8 cellular contexts compared by ENCODE assay signal in genomic region chr17:63697341-63698286, GRCh38. TPM values are rescaled to one million over a fixed set of nuclear protein-coding genes. Genes with fewer than 3 reads are reported as not detected.
DNase-seq lines count a peak whose midpoint lies in the region; ATAC-seq and TF ChIP-seq lines count a peak whose summit lies in the region.

No MANE protein-coding gene starts in this region.

- no peaks in the 10 kb centered on the region for H3K9me3 ChIP-seq in osteoblast (ENCODE audit: low read depth, low read length)
- H3K9me3 ChIP-seq in uterus: no peaks in the 10 kb centered on the region

- intact Hi-C loops in uterus (cut with DNase I; ENCODE audit: low total_unique reads): no loop called here

- peak overlapping the region; percentile 91 for H3K4me3 ChIP-seq in GM12875 (ENCODE audit: low read depth, low read length)
- H3K4me3 ChIP-seq in HFF-Myc (replicated peaks; ENCODE audit: low read depth, low read length): no peak overlapping the region
- no peak overlapping the region for H3K4me3 ChIP-seq in osteoblast (ENCODE audit: insufficient read depth, low read length)
- H3K4me3 ChIP-seq in uterus: no peak overlapping the region

- H3K27ac Mint-ChIP-seq in activated CD8-positive, alpha-beta memory T cell treated with anti-CD3 and anti-CD28 coated beads, Interleukin-2, amount 10 ng/mL, durations not matched to agents 7 days and 5 days: peak overlapping the region; percentile 94

- H3K4me1 Mint-ChIP-seq in activated CD8-positive, alpha-beta memory T cell treated with anti-CD3 and anti-CD28 coated beads, Interleukin-2, amount 10 ng/mL, durations not matched to agents 7 days and 5 days: peaks cover 48% of the 10 kb centered on the region

- no peaks in the 10 kb centered on the region for H3K79me2 ChIP-seq in osteoblast (ENCODE audit: insufficient read depth, low read length)

- peaks cover 11% of the 10 kb centered on the region for H4K20me1 ChIP-seq in osteoblast (ENCODE audit: insufficient read depth, low read length)

- TF ChIP-seq CTCF in GM12875 (IDR thresholded peaks at IDR 0.05; ENCODE audit: borderline replicate concordance, insufficient read depth, low read depth, low read length) (peak; percentile 74; the same call in 1 of the 2 replicates), HFF-Myc (IDR thresholded peaks at IDR 0.05; ENCODE audit: low read depth, low read length, missing control alignments) (peak; percentile 51), osteoblast (IDR thresholded peaks at IDR 0.05; ENCODE audit: extremely low read depth, low read depth, low read length) (peak; percentile 55), uterus (IDR thresholded peaks at IDR 0.05) (peak in 1 of 4 experiments; percentile 14)

- TF ChIP-seq POLR2A in erythroblast (IDR thresholded peaks at IDR 0.05; ENCODE audit: low read length): no peak
- TF ChIP-seq POLR2A in uterus (IDR thresholded peaks at IDR 0.05): no peak

- H3K4me1 ChIP-seq in osteoblast (ENCODE audit: insufficient read depth, low read length) (peaks cover 8% of the 10 kb centered on the region), uterus (peaks cover 0 to 10% of the 10 kb centered on the region in 2 donors)

- no peak for DNase-seq in HFF-Myc (ENCODE audit: extremely low read depth, low read depth)
- peak; percentile 85 for DNase-seq in NOMO-1 treated with dmso at 0.1 percent for 144 hours (lab: John Stamatoyannopoulos, UW; ENCODE audit: unreplicated experiment)
- DNase-seq in activated CD8-positive, alpha-beta memory T cell treated with anti-CD3 and anti-CD28 coated beads, Interleukin-2, amount 10 ng/mL, durations not matched to agents 7 days and 5 days: peak; percentile 92
- DNase-seq in erythroblast (lab: John Stamatoyannopoulos, UW): peak; percentile 67 to 80
- DNase-seq in osteoblast (ENCODE audit: insufficient read length, low spot score, missing footprints): peak; percentile 96
- no peak for DNase-seq in cerebellar nuclear complex (lab: John Stamatoyannopoulos, UW)
- no peak for DNase-seq in uterus

- H3K4me3 Mint-ChIP-seq in activated CD8-positive, alpha-beta memory T cell treated with anti-CD3 and anti-CD28 coated beads, Interleukin-2, amount 10 ng/mL, durations not matched to agents 7 days and 5 days: peak overlapping the region; percentile 84

- CTCF ChIA-PET in activated CD8-positive, alpha-beta memory T cell treated with anti-CD3 and anti-CD28 coated beads, Interleukin-2, amount 10 ng/mL, durations not matched to agents 7 days and 5 days (lab: Charles Lee): interaction anchor here (0.6 to 7.9 kb wide), 30 partner anchors 12 to 272 kb away, joined by 3 to 133 read pairs (median 4); partner anchors contain the start of genes CCDC47, DDX42, MAP3K3 and STRADA

- peaks cover 38% of the 10 kb centered on the region for H3K36me3 Mint-ChIP-seq in activated CD8-positive, alpha-beta memory T cell treated with anti-CD3 and anti-CD28 coated beads, Interleukin-2, amount 10 ng/mL, durations not matched to agents 7 days and 5 days

- H3K4me2 ChIP-seq in osteoblast (ENCODE audit: insufficient read depth, low read length): no peak overlapping the region

- no peaks in the 10 kb centered on the region for H3K9me3 Mint-ChIP-seq in activated CD8-positive, alpha-beta memory T cell treated with anti-CD3 and anti-CD28 coated beads, Interleukin-2, amount 10 ng/mL, durations not matched to agents 7 days and 5 days (ENCODE audit: low read depth)

- no peaks in the 10 kb centered on the region for H3K27me3 ChIP-seq in osteoblast (ENCODE audit: insufficient read depth, low read length)
- no peaks in the 10 kb centered on the region for H3K27me3 ChIP-seq in uterus

- no peak overlapping the region for H3K27ac ChIP-seq in osteoblast (ENCODE audit: low read depth, low read length)
- no peak overlapping the region for H3K27ac ChIP-seq in uterus

- no peaks in the 10 kb centered on the region for H3K27me3 Mint-ChIP-seq in activated CD8-positive, alpha-beta memory T cell treated with anti-CD3 and anti-CD28 coated beads, Interleukin-2, amount 10 ng/mL, durations not matched to agents 7 days and 5 days

- no peak overlapping the region for H2AFZ ChIP-seq in osteoblast (ENCODE audit: low read length)

- peak; percentile 35 for ATAC-seq in activated CD8-positive, alpha-beta memory T cell treated with anti-CD3 and anti-CD28 coated beads, Interleukin-2, amount 10 ng/mL, durations not matched to agents 7 days and 5 days

- peaks cover 7% of the 10 kb centered on the region for H3K36me3 ChIP-seq in osteoblast (ENCODE audit: insufficient read depth, low read length)
- no peaks in the 10 kb centered on the region for H3K36me3 ChIP-seq in uterus

RNA-seq across cellular contexts. Expression of gene LIMD2, which starts 2.3 kb away (rescaled TPM):
- total RNA-seq in activated CD8-positive, alpha-beta memory T cell treated with anti-CD3 and anti-CD28 coated beads, Interleukin-2, amount 10 ng/mL, durations not matched to agents 7 days and 5 days: 100 to 1,000 TPM; 303 to 356 TPM
- total RNA-seq in osteoblast (4.3 and 5.9 TPM in 2 replicates), uterus (10 to 100 TPM in 3 of 4 donors, 1 to 10 TPM in 1; 3.8 to 23.2 (median 11.8) TPM)

RNA-seq across cellular contexts. Expression of gene STRADA, which starts 44.0 kb away (rescaled TPM):
- 10 to 100 TPM; 59.9 to 76.8 TPM for total RNA-seq in activated CD8-positive, alpha-beta memory T cell treated with anti-CD3 and anti-CD28 coated beads, Interleukin-2, amount 10 ng/mL, durations not matched to agents 7 days and 5 days
- total RNA-seq in osteoblast (29.7 and 35.4 TPM in 2 replicates), uterus (10 to 100 TPM; 14.1 to 60.9 (median 27.9) TPM)

Comparison
In these comparisons a context has a peak if more than half of its experiments do, and no peak if none do; other contexts are left out.
1. DNase-seq: peak in NOMO-1 treated with dmso at 0.1 percent for 144 hours (single experiment), activated CD8-positive, alpha-beta memory T cell treated with anti-CD3 and anti-CD28 coated beads, Interleukin-2, amount 10 ng/mL, durations not matched to agents 7 days and 5 days (single experiment), erythroblast (2 of 2) and osteoblast (single experiment); none in HFF-Myc (single experiment), cerebellar nuclear complex (0 of 2) and uterus (0 of 2).
2. RNA of gene LIMD2, which starts 2.3 kb away (total RNA-seq): 303 to 356 TPM in activated CD8-positive, alpha-beta memory T cell treated with anti-CD3 and anti-CD28 coated beads, Interleukin-2, amount 10 ng/mL, durations not matched to agents 7 days and 5 days; 3.8 to 23.2 TPM in uterus and 4.3 to 5.9 TPM in osteoblast; every median in the first group is over 10 times any median in the second.